6 cellular contexts compared by ENCODE assay signal in genomic region chr19:6739884-6740588, GRCh38. TPM values are rescaled to one million over a fixed set of nuclear protein-coding genes. Genes with fewer than 3 reads are reported as not detected.
DNase-seq lines count a peak whose midpoint lies in the region; ATAC-seq, FAIRE-seq and TF ChIP-seq lines count a peak whose summit lies in the region.

No MANE protein-coding gene starts in this region.

- H3K36me3 ChIP-seq in colonic mucosa (no peaks in the 10 kb centered on the region), pancreas (no peaks in the 10 kb centered on the region)

- intact Hi-C loops in activated naive CD4-positive, alpha-beta T cell treated with anti-CD3 and anti-CD28 coated beads for 36 hours (cut with micrococcal nuclease): loop anchor here (1.0 to 5.0 kb wide), 5 partner anchors 13 to 629 kb away; partner anchors contain the start of genes RFX2, TNFSF9 and VAV1
- intact Hi-C loops in colonic mucosa (cut with DNase I): no loop called here
- intact Hi-C loops in pancreas (cut with DNase I): loop anchor here in 1 of 3 donors (5.0 kb wide), 1 partner anchor 122 kb away; no protein-coding TSS in a partner anchor

- H3K27me3 Mint-ChIP-seq in activated naive CD4-positive, alpha-beta T cell treated with anti-CD3 and anti-CD28 coated beads for 36 hours (ENCODE audit: low read depth): no peaks in the 10 kb centered on the region

- DNase-seq in activated naive CD4-positive, alpha-beta T cell treated with anti-CD3 and anti-CD28 coated beads for 36 hours: peak; percentile 61
- no peak for DNase-seq in activated naive CD4-positive, alpha-beta T cell treated with anti-CD3 and anti-CD28 coated beads, Interleukin-2, amount 50 U/mL, for 16 hours
- DNase-seq in colonic mucosa (no peak), pancreas (peak in 4 of 6 donors; percentile 51 to 87 (median 68))
- no peak for DNase-seq in central memory CD4-positive, alpha-beta T cell

- CTCF ChIA-PET in activated naive CD4-positive, alpha-beta T cell treated with anti-CD3 and anti-CD28 coated beads for 36 hours (lab: Charles Lee): no interaction called here

- peak overlapping the region; percentile 98 for H3K4me3 Mint-ChIP-seq in activated naive CD4-positive, alpha-beta T cell treated with anti-CD3 and anti-CD28 coated beads for 36 hours

- no peak for FAIRE-seq in pancreas (lab: Jason Lieb, UNC)

- WGBS in pancreas, 2 donors: 0 to 1% methylated on average over 27 to 33 of the region's 34 CpGs

- H3K27me3 ChIP-seq in colonic mucosa (no peaks in the 10 kb centered on the region), pancreas (no peaks in the 10 kb centered on the region)

- H3K27ac ChIP-seq in colonic mucosa (peak overlapping the region; percentile 85), pancreas (peak overlapping the region; percentile 8 to 77 (median 44))

- H3K9me3 ChIP-seq in colonic mucosa (no peaks in the 10 kb centered on the region), pancreas (no peaks in the 10 kb centered on the region)

- H3K4me1 ChIP-seq in colonic mucosa (peaks cover 14% of the 10 kb centered on the region), pancreas (peaks cover 12 to 27% (median 13%) of the 10 kb centered on the region in 3 donors)

- H3K4me3 ChIP-seq in colonic mucosa (peak overlapping the region; percentile 80), pancreas (peak overlapping the region; percentile 66 to 91 (median 80))

- TF ChIP-seq CTCF in colonic mucosa (IDR thresholded peaks at IDR 0.05): no peak
- no peak for TF ChIP-seq CTCF in pancreas (IDR thresholded peaks at IDR 0.05)

- H3K9ac ChIP-seq in colonic mucosa (ENCODE audit: low read depth in 2 of 2, low read length in 2 of 2): peak overlapping the region; percentile 94 to 100

- peak overlapping the region; percentile 74 for H3K27ac Mint-ChIP-seq in activated naive CD4-positive, alpha-beta T cell treated with anti-CD3 and anti-CD28 coated beads for 36 hours

- H3K4me1 Mint-ChIP-seq in activated naive CD4-positive, alpha-beta T cell treated with anti-CD3 and anti-CD28 coated beads for 36 hours (ENCODE audit: low read depth): peaks cover 40% of the 10 kb centered on the region

- ATAC-seq in pancreas: no peak
- ATAC-seq in GM19452 (IDR thresholded peaks at IDR 0.05; ENCODE audit: unreplicated experiment): no peak

- peaks cover 23% of the 10 kb centered on the region for H3K36me3 Mint-ChIP-seq in activated naive CD4-positive, alpha-beta T cell treated with anti-CD3 and anti-CD28 coated beads for 36 hours (ENCODE audit: low read depth)

- H3K9me3 Mint-ChIP-seq in activated naive CD4-positive, alpha-beta T cell treated with anti-CD3 and anti-CD28 coated beads for 36 hours: no peaks in the 10 kb centered on the region

RNA-seq across cellular contexts. Expression of gene TRIP10, which starts 0.6 kb away (rescaled TPM):
- total RNA-seq in activated naive CD4-positive, alpha-beta T cell treated with anti-CD3 and anti-CD28 coated beads for 36 hours: 10 to 100 TPM; 56.2 to 61.1 TPM
- 10 to 100 TPM; 67.7 to 78.2 TPM for total RNA-seq in colonic mucosa
- 10 to 100 TPM; 16.4 to 36.8 (median 21.9) TPM for total RNA-seq in pancreas
- 100 to 1,000 TPM in 1 of 2 donors, 10 to 100 TPM in 1; 92.1 to 102 TPM for polyA plus RNA-seq in pancreas

RNA-seq across cellular contexts. Expression of gene GPR108, which starts 2.7 kb away (rescaled TPM):
- total RNA-seq in activated naive CD4-positive, alpha-beta T cell treated with anti-CD3 and anti-CD28 coated beads for 36 hours: 10 to 100 TPM; 54.0 to 59.9 TPM
- total RNA-seq in colonic mucosa (100 to 1,000 TPM in 1 of 2 donors, 10 to 100 TPM in 1; 92.0 to 109 TPM), pancreas (10 to 100 TPM; 46.1 to 62.6 (median 52.0) TPM)
- polyA plus RNA-seq in pancreas: 100 to 1,000 TPM; 108 to 154 TPM

RNA-seq across cellular contexts. Expression of gene C3, which starts 19.6 kb away (rescaled TPM):
- under 1 TPM; 0.81 to 0.94 TPM for total RNA-seq in activated naive CD4-positive, alpha-beta T cell treated with anti-CD3 and anti-CD28 coated beads for 36 hours
- total RNA-seq in colonic mucosa (10 to 100 TPM; 28.2 to 83.9 TPM), pancreas (1,000 to 10,000 TPM in 2 of 6 donors, 100 to 1,000 TPM in 3, 10 to 100 TPM in 1; 67.7 to 3,753 (median 558) TPM)
- 1,000 to 10,000 TPM in 1 of 2 donors, 100 to 1,000 TPM in 1; 447 to 1,383 TPM for polyA plus RNA-seq in pancreas

RNA-seq across cellular contexts. Expression of gene SH2D3A, which starts 27.2 kb away (rescaled TPM):
- 10 to 100 TPM; 23.2 to 24.9 TPM for total RNA-seq in activated naive CD4-positive, alpha-beta T cell treated with anti-CD3 and anti-CD28 coated beads for 36 hours
- total RNA-seq in colonic mucosa: 10 to 100 TPM; 34.2 to 44.3 TPM
- total RNA-seq in pancreas: 10 to 100 TPM; 10.1 to 19.6 (median 13.5) TPM
- polyA plus RNA-seq in pancreas: 10 to 100 TPM; 31.9 to 33.0 TPM

RNA-seq across cellular contexts. Expression of gene VAV1, which starts 32.5 kb away (rescaled TPM):
- total RNA-seq in activated naive CD4-positive, alpha-beta T cell treated with anti-CD3 and anti-CD28 coated beads for 36 hours: 100 to 1,000 TPM in 1 of 2 experiments, 10 to 100 TPM in 1; 93.6 to 103 TPM
- total RNA-seq in colonic mucosa (1 to 10 TPM; 5.7 to 6.0 TPM), pancreas (1 to 10 TPM in 3 of 6 donors, under 1 TPM in 3; 0.23 to 7.3 (median 1.7) TPM)
- polyA plus RNA-seq in pancreas: 1 to 10 TPM; 1.0 to 1.4 TPM

Comparison
In these comparisons a context has a peak if more than half of its experiments do, and no peak if none do; other contexts are left out.
1. DNase-seq: peak in activated naive CD4-positive, alpha-beta T cell treated with anti-CD3 and anti-CD28 coated beads for 36 hours (single experiment) and pancreas (4 of 6); none in activated naive CD4-positive, alpha-beta T cell treated with anti-CD3 and anti-CD28 coated beads, Interleukin-2, amount 50 U/mL, for 16 hours (single experiment), colonic mucosa (single experiment) and central memory CD4-positive, alpha-beta T cell (single experiment).
2. RNA of gene C3, which starts 19.6 kb away (total RNA-seq): 67.7 to 3,753 TPM in pancreas and 28.2 to 83.9 TPM in colonic mucosa; 0.81 to 0.94 TPM in activated naive CD4-positive, alpha-beta T cell treated with anti-CD3 and anti-CD28 coated beads for 36 hours; every median in the first group is over 10 times any median in the second.